24 cellular contexts compared by ENCODE assay signal in genomic region chr7:99599836-99600235, GRCh38. TPM values are rescaled to one million over a fixed set of nuclear protein-coding genes. Genes with fewer than 3 reads are reported as not detected.
"Had no signal": no experiment of that assay in that cellular context is flagged by ENCODE, and none has a peak within 500 bp of the region (broad histone marks: within the 10 kb centered on the region; RNA-seq: fewer than 3 reads in every experiment).

No MANE protein-coding gene starts in this region.

- H3K4me3 ChIP-seq: ascending aorta, breast epithelium, cardiac muscle cell, colonic mucosa had no signal

- H3K4me1 ChIP-seq: ascending aorta, breast epithelium, colonic mucosa had no signal

- DNase-seq: activated CD4-positive, alpha-beta memory T cell treated with anti-CD3 and anti-CD28 coated beads for 36 hours; activated CD4-positive, alpha-beta T cell treated with anti-CD3 and anti-CD28 coated beads for 36 hours; activated CD4-positive, CD25-positive, alpha-beta regulatory T cell; activated CD4-positive, CD25-positive, alpha-beta regulatory T cell treated with anti-CD3 and anti-CD28 coated beads, Interleukin-2, amount 50 U/mL, for 72 hours; activated effector memory CD4-positive, alpha-beta T cell treated with Interleukin-2 at 50 U/mL for 16 hours; activated gamma-delta T cell treated with Interleukin-2 at 50 U/mL for 16 hours; activated naive CD4-positive, alpha-beta T cell treated with anti-CD3 and anti-CD28 coated beads, Interleukin-2, amount 50 U/mL, for 16 hours; activated naive CD4-positive, alpha-beta T cell treated with Interleukin-2 at 50 U/mL for 16 hours; activated T-cell treated with anti-CD3 and anti-CD28 coated beads, Interleukin-2, amount 50 U/mL, for 4 hours; amygdala; central memory CD4-positive, alpha-beta T cell; cerebellar nuclear complex; colonic mucosa; effector CD8-positive, alpha-beta T cell; foreskin fibroblast; head of caudate nucleus had no signal

- H3K9me3 ChIP-seq: ascending aorta, breast epithelium, colonic mucosa had no signal

- H3K27ac ChIP-seq: ascending aorta, breast epithelium, cardiac muscle cell, colonic mucosa, epithelial cell of prostate had no signal

- ATAC-seq: activated CD4-positive, alpha-beta T cell treated with anti-CD3 and anti-CD28 coated beads for 36 hours; activated CD8-positive, alpha-beta T cell treated with anti-CD3 and anti-CD28 coated beads, Interleukin-2, amount 10 ng/mL, durations not matched to agents 7 days and 5 days; activated T-cell treated with anti-CD3 and anti-CD28 coated beads, Interleukin-2, amount 50 U/mL, for 4 hours; activated T-helper 17 cell treated with anti-CD3 and anti-CD28 coated beads, Interleukin-2, amount 50 U/mL, for 72 hours had no signal

- H3K36me3 ChIP-seq: ascending aorta, breast epithelium, cardiac muscle cell, colonic mucosa had no signal

- H3K27me3 ChIP-seq: ascending aorta, breast epithelium, cardiac muscle cell, colonic mucosa had no signal

RNA-seq across cellular contexts. Expression of gene TMEM225B, which starts 1.8 kb away (rescaled TPM):
- total RNA-seq: endothelial cell of umbilical vein, frontal cortex had no signal
